Comparison of ENCODE assay signal across 8 cellular contexts in the genomic region with DNA sequence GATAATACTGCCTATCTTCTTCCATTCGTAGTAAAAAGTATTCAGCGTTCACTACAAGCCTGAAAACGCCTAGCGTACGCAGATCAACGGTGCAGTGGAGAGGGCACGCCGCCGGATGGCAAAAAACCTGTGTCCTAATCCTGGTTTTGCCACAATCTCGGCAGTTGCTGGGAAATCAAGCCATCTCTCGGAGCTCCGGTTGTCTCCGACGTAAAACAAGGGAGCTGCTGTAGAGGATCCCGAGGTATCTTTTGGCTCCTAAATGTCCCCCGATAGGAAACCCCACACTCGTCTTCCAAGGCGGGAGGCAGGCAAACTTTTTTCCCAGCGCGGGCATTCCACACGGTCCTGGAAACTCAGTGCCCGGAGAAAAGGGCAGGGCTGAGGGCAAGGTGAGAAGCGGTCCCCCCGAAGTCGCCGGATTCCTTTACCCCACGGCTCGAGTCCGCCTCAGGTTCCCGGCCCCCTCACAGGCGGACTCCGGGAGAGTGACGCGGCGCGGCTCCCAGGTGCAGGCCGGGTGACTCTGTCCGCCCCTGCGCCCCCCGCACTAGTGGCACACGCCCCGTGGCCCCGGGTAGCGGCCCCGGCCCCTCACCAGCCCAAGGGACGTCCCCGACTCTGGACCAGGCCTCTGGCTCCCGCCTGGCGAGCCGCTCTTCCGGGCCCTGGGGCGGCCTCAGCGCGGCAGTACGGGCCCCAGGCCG. TPM values are rescaled to one million over a fixed set of nuclear protein-coding genes. Genes with fewer than 3 reads are reported as not detected.
DNase-seq lines count a peak whose midpoint lies in the region; ATAC-seq and TF ChIP-seq lines count a peak whose summit lies in the region.

No MANE protein-coding gene starts in this region.

- peak overlapping the region; percentile 76 for H3K4me3 Mint-ChIP-seq in MCF 10A (ENCODE audit: unreplicated experiment)

- H3K27ac ChIP-seq in skeletal muscle tissue (ENCODE audit: low read depth, low read length), result peak overlapping the region; percentile 88

- POLR2A ChIA-PET in MCF 10A (lab: Yijun Ruan, JAX), result interaction anchor here (0.6 to 10.2 kb wide), 18 partner anchors 8 to 760 kb away, joined by 3 to 157 read pairs (median 6); partner anchors contain the start of genes CPEB3, KIF11 and MARCHF5

- no peaks in the 10 kb centered on the region for H3K9me3 Mint-ChIP-seq in MCF 10A (ENCODE audit: unreplicated experiment)

- H3K9ac ChIP-seq in skeletal muscle tissue (ENCODE audit: low read depth in 1 of 3, low read length in 3 of 3), result peak overlapping the region; percentile 88 to 94 (median 92)

- intact Hi-C loops in MCF 10A (cut with micrococcal nuclease), result no loop called here

- peak; percentile 20 for ATAC-seq in GM18505 (IDR thresholded peaks at IDR 0.05; ENCODE audit: unreplicated experiment)
- ATAC-seq in HG03280 (IDR thresholded peaks at IDR 0.05; ENCODE audit: unreplicated experiment), result peak; percentile 32
- no peak for ATAC-seq in HG02642 (IDR thresholded peaks at IDR 0.05; ENCODE audit: poor library complexity, unreplicated experiment)

- H3K27ac Mint-ChIP-seq in MCF 10A (ENCODE audit: low read depth, unreplicated experiment), result peak overlapping the region; percentile 65

- H3K4me3 ChIP-seq in skeletal muscle tissue (ENCODE audit: low read length in 3 of 3), result peak overlapping the region; percentile 75 to 95 (median 93)

- DNase-seq in T-helper 1 cell, result peak in 3 of 5 donors; percentile 18 to 54 (median 24)
- DNase-seq in MCF 10A (ENCODE audit: unreplicated experiment), result peak; percentile 55
- DNase-seq in iPS-NIHi7 (ENCODE audit: extremely low spot score), result peak; percentile 32
- no peak for DNase-seq in DMS153 (lab: John Stamatoyannopoulos, UW)

- CTCF ChIA-PET in MCF 10A (lab: Yijun Ruan, JAX), result interaction anchor here (0.5 to 6.9 kb wide), 14 partner anchors 10 to 303 kb away, joined by 3 to 93 read pairs (median 4); no protein-coding TSS in a partner anchor

- no peak for TF ChIP-seq POLR2A in GM18505 (IDR thresholded peaks at IDR 0.05; ENCODE audit: borderline replicate concordance, extremely low read depth, insufficient read depth, insufficient read length)

- BruUV-seq in MCF 10A (replicated peaks; lab: Mats Ljungman, UMichigan), result TSS peak; percentile 52

- no peaks in the 10 kb centered on the region for H3K27me3 Mint-ChIP-seq in MCF 10A (ENCODE audit: insufficient read depth, unreplicated experiment)

- no peaks in the 10 kb centered on the region for H3K9me3 ChIP-seq in skeletal muscle tissue (ENCODE audit: control insufficient read depth in 3 of 3, low read length in 3 of 3)

- H3K4me1 ChIP-seq in skeletal muscle tissue (ENCODE audit: control insufficient read depth in 3 of 3, insufficient read depth in 3 of 3, low read length in 3 of 3), result peaks cover 19 to 30% (median 23%) of the 10 kb centered on the region in 3 donors

- H3K4me1 Mint-ChIP-seq in MCF 10A (ENCODE audit: insufficient read depth, unreplicated experiment), result peaks cover 29% of the 10 kb centered on the region

- TF ChIP-seq CTCF in MCF 10A (IDR thresholded peaks at IDR 0.05; ENCODE audit: unreplicated experiment), result peak; percentile 14

- H3K27me3 ChIP-seq in skeletal muscle tissue (ENCODE audit: control insufficient read depth in 3 of 3, insufficient read depth in 3 of 3, low read length in 3 of 3), result no peaks in the 10 kb centered on the region

- peaks cover 16% of the 10 kb centered on the region for H3K36me3 Mint-ChIP-seq in MCF 10A (ENCODE audit: insufficient read depth, unreplicated experiment)

- no peaks in the 10 kb centered on the region for H3K36me3 ChIP-seq in skeletal muscle tissue (ENCODE audit: control insufficient read depth in 3 of 3, insufficient read depth in 3 of 3, low read length in 3 of 3)

RNA-seq across cellular contexts. Expression of gene IDE, which starts 0.6 kb away (rescaled TPM):
- total RNA-seq in MCF 10A (2022) (54.6 and 66.4 TPM in 2 replicates), skeletal muscle tissue (14.1 TPM)

RNA-seq across cellular contexts. Expression of gene KIF11, which starts 19.7 kb away (rescaled TPM):
- 21.3 and 27.3 TPM in 2 replicates for total RNA-seq in MCF 10A (2022)
- total RNA-seq in skeletal muscle tissue, result 5.7 TPM
